18 cellular contexts compared by ENCODE assay signal in genomic region chr18:35770360-35770759, GRCh38.
DNase-seq lines count a peak whose midpoint lies in the region; ATAC-seq, FAIRE-seq and TF ChIP-seq lines count a peak whose summit lies in the region.
"Had no signal": no experiment of that assay in that cellular context is flagged by ENCODE, and none has a peak within 500 bp of the region (broad histone marks: within the 10 kb centered on the region; RNA-seq: fewer than 3 reads in every experiment).

No MANE protein-coding gene starts in this region.

- H3K27ac ChIP-seq in foreskin keratinocyte (no peak overlapping the region), prostate gland (no peak overlapping the region)
- H3K27ac ChIP-seq: BLaER1 treated with 17β-estradiol and CSF1 and Interleukin-3, amounts not matched to agents 10 nM and 100 nM; dorsolateral prefrontal cortex; left lung; tibial nerve had no signal

- peak; percentile 15 for DNase-seq in CD1c-positive myeloid dendritic cell (ENCODE audit: extremely low spot score)
- peak; percentile 45 for DNase-seq in GM12865 (ENCODE audit: low read depth)
- DNase-seq in RCC 7860 (ENCODE audit: low spot score) = peak; percentile 15
- DNase-seq in foreskin keratinocyte = peak; percentile 59 to 75
- no peak for DNase-seq in prostate gland (ENCODE audit: low spot score)
- DNase-seq in sciatic nerve (ENCODE audit: low spot score) = no peak
- DNase-seq: activated CD4-positive, alpha-beta T cell treated with anti-CD3 and anti-CD28 coated beads for 4 hours; activated effector memory CD4-positive, alpha-beta T cell treated with Interleukin-2 at 50 U/mL for 16 hours; DMS79; dorsolateral prefrontal cortex; left lung; naive thymus-derived CD8-positive, alpha-beta T cell; NCI-H1417 treated with DMSO at 0.1 percent for 48 hours had no signal

- H3K27me3 ChIP-seq in foreskin keratinocyte = no peaks in the 10 kb centered on the region
- no peaks in the 10 kb centered on the region for H3K27me3 ChIP-seq in prostate gland (replicated peaks; ENCODE audit: insufficient read depth)
- H3K27me3 ChIP-seq: BLaER1 treated with 17β-estradiol and CSF1 and Interleukin-3, amounts not matched to agents 10 nM and 100 nM; dorsolateral prefrontal cortex; left lung; tibial nerve had no signal

- FAIRE-seq in RCC 7860 (lab: Jason Lieb, UNC) = no peak
- FAIRE-seq: HepG2 had no signal

- ATAC-seq in foreskin keratinocyte (peak; percentile 82), HG03095 (IDR thresholded peaks at IDR 0.05; ENCODE audit: unreplicated experiment) (no peak), sciatic nerve (no peak), GM21423 (IDR thresholded peaks at IDR 0.05; ENCODE audit: unreplicated experiment) (no peak)
- ATAC-seq: HepG2; left lung; naive thymus-derived CD8-positive, alpha-beta T cell had no signal

- WGBS in prostate gland = 48% methylated on average over 3 of the region's 3 CpGs

- TF ChIP-seq POLR2A in prostate gland (IDR thresholded peaks at IDR 0.05) = no peak

- intact Hi-C loops in prostate gland (cut with DNase I) (no loop called here), sciatic nerve (cut with DNase I) (no loop called here)

- H3K36me3 ChIP-seq in prostate gland = no peaks in the 10 kb centered on the region
- H3K36me3 ChIP-seq: BLaER1 treated with 17β-estradiol and CSF1 and Interleukin-3, amounts not matched to agents 10 nM and 100 nM; left lung; tibial nerve had no signal

- no peaks in the 10 kb centered on the region for H3K9me3 ChIP-seq in prostate gland
- H3K9me3 ChIP-seq: BLaER1 treated with 17β-estradiol and CSF1 and Interleukin-3, amounts not matched to agents 10 nM and 100 nM; left lung; tibial nerve had no signal

- TF ChIP-seq CTCF in GM12865 (IDR thresholded peaks at IDR 0.05; ENCODE audit: insufficient read depth, low read depth, low read length, missing control alignments) = no peak
- no peak for TF ChIP-seq CTCF in foreskin keratinocyte (conservative IDR thresholded peaks at IDR 0.05)
- TF ChIP-seq CTCF in prostate gland (IDR thresholded peaks at IDR 0.05) = no peak

- H3K4me3 ChIP-seq in GM12865 (ENCODE audit: low read depth, low read length) (no peak overlapping the region), prostate gland (no peak overlapping the region)
- H3K4me3 ChIP-seq: BLaER1 treated with 17β-estradiol and CSF1 and Interleukin-3, amounts not matched to agents 10 nM and 100 nM; dorsolateral prefrontal cortex; left lung; tibial nerve had no signal

- H3K4me1 ChIP-seq in foreskin keratinocyte = no peaks in the 10 kb centered on the region
- H3K4me1 ChIP-seq in prostate gland (replicated peaks) = no peaks in the 10 kb centered on the region
- H3K4me1 ChIP-seq: BLaER1 treated with 17β-estradiol and CSF1 and Interleukin-3, amounts not matched to agents 10 nM and 100 nM; left lung; tibial nerve had no signal

Comparison
In these comparisons a context has a peak if more than half of its experiments do, and no peak if none do; other contexts are left out.
1. DNase-seq: peak in CD1c-positive myeloid dendritic cell (single experiment), GM12865 (single experiment), RCC 7860 (single experiment) and foreskin keratinocyte (2 of 2); none in prostate gland (single experiment) and sciatic nerve (single experiment).